ENCODE assay signal across 33 cellular contexts in the genomic region with DNA sequence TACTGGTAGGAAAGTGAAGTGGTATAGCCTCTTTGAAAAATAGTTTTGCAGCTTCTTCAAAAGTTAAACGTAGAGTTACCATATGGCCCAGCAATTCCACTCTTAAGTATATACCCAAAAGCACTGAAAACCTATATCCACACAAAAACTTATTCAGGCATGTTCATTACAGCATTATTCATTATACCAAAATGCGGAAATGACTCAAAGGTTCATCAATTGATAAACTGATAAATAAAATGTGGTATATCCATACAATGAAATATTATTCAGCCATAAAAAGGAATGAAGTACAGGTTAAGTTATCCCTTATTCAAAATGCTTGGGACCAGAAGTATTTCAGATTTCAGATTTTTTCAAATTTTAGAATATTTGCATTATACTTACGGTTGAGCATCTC. TPM values are rescaled to one million over a fixed set of nuclear protein-coding genes. Genes with fewer than 3 reads are reported as not detected.
"Had no signal": no experiment of that assay in that cellular context is flagged by ENCODE, and none has a peak within 500 bp of the region (broad histone marks: within the 10 kb centered on the region; RNA-seq: fewer than 3 reads in every experiment).

No MANE protein-coding gene starts in this region.

- H3K27me3 ChIP-seq: adrenal gland, ascending aorta, body of pancreas, breast epithelium, cardiac muscle cell had no signal

- H3K27ac ChIP-seq: adrenal gland, ascending aorta, body of pancreas, brain microvascular endothelial cell, breast epithelium, cardiac muscle cell had no signal

- H3K4me1 ChIP-seq: adrenal gland, ascending aorta, body of pancreas, breast epithelium had no signal

- ATAC-seq: activated naive CD4-positive, alpha-beta T cell treated with anti-CD3 and anti-CD28 coated beads, Interleukin-2, amount 50 U/mL, for 72 hours; activated naive CD8-positive, alpha-beta T cell treated with anti-CD3 and anti-CD28 coated beads, Interleukin-2, amount 50 U/mL, for 24 hours; activated T-cell treated with anti-CD3 and anti-CD28 coated beads, Interleukin-2, amount 50 U/mL, for 4 hours; activated T-cell treated with anti-CD3 and anti-CD28 coated beads, Interleukin-2, amount 50 U/mL, for 72 hours; activated T-helper 17 cell treated with anti-CD3 and anti-CD28 coated beads, Interleukin-2, amount 50 U/mL, for 72 hours; body of pancreas had no signal

- FAIRE-seq: astrocyte, bronchial epithelial cell, colon had no signal

- DNase-seq: activated effector memory CD4-positive, alpha-beta T cell treated with anti-CD3 and anti-CD28 coated beads, Interleukin-2, amount 50 U/mL, for 16 hours; activated effector memory CD4-positive, alpha-beta T cell treated with Interleukin-2 at 50 U/mL for 16 hours; activated gamma-delta T cell; activated gamma-delta T cell treated with Interleukin-2 at 50 U/mL for 16 hours; activated naive CD4-positive, alpha-beta T cell; activated naive CD4-positive, alpha-beta T cell treated with anti-CD3 and anti-CD28 coated beads for 36 hours; activated naive CD4-positive, alpha-beta T cell treated with anti-CD3 and anti-CD28 coated beads, Interleukin-2, amount 10 ng/mL, durations not matched to agents 7 days and 5 days; activated naive CD4-positive, alpha-beta T cell treated with anti-CD3 and anti-CD28 coated beads, Interleukin-2, amount 50 U/mL, for 16 hours; activated naive CD4-positive, alpha-beta T cell treated with Interleukin-2 at 50 U/mL for 16 hours; activated naive CD8-positive, alpha-beta T cell treated with anti-CD3 and anti-CD28 coated beads for 36 hours; activated naive CD8-positive, alpha-beta T cell treated with anti-CD3 and anti-CD28 coated beads, Interleukin-2, amount 10 ng/mL, durations not matched to agents 7 days and 5 days; activated naive CD8-positive, alpha-beta T cell treated with anti-CD3 and anti-CD28 coated beads, Interleukin-2, amount 50 U/mL, for 24 hours; activated T-cell treated with anti-CD3 and anti-CD28 coated beads, Interleukin-2, amount 50 U/mL, for 4 hours; activated T-cell treated with anti-CD3 and anti-CD28 coated beads, Interleukin-2, amount 50 U/mL, for 48 hours; activated T-cell treated with anti-CD3 and anti-CD28 coated beads, Interleukin-2, amount 50 U/mL, for 72 hours; adrenal gland; amniotic stem cell; amygdala; anterior cingulate cortex; aorta; body of pancreas; brain microvascular endothelial cell; caudate nucleus; central memory CD4-positive, alpha-beta T cell; cerebellar nuclear complex had no signal

- H3K4me3 ChIP-seq: adrenal gland, ascending aorta, body of pancreas, breast epithelium, cardiac muscle cell had no signal

- H3K36me3 ChIP-seq: adrenal gland, ascending aorta, brain microvascular endothelial cell, breast epithelium, cardiac muscle cell had no signal

- H3K9me3 ChIP-seq: adrenal gland, ascending aorta, body of pancreas, breast epithelium had no signal

RNA-seq across cellular contexts. Expression of a gene that starts 35.8 kb away (rescaled TPM):
- polyA plus RNA-seq: cardiac muscle cell had no signal
